In the genomic region with DNA sequence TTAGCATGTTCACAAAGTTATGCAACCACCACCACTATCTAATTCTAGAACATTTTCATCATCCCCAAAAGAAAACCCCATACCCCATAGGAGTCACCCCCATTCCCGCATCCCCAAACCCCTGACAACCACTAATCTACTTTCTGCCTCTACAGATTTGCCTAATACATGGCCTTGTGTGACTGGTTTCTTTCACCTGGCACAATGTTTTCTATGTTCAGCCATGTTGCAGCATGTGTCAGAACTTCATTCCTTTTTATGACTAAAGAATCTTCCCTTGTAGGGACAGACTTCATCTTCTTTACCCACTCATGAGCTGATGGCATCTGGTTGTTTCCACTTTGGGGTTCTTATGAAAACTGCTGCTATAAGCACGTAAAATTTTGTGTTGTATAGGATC, we compare ENCODE assay signal across 11 cellular contexts. TPM values are rescaled to one million over a fixed set of nuclear protein-coding genes. Genes with fewer than 3 reads are reported as not detected.
A peak's percentile ranks its signal among the peaks of the same experiment; 100 is the strongest.
DNase-seq lines count a peak whose midpoint lies in the region; ATAC-seq, FAIRE-seq and TF ChIP-seq lines count a peak whose summit lies in the region.
"Had no signal": no experiment of that assay in that cellular context is flagged by ENCODE, and none has a peak within 500 bp of the region (broad histone marks: within the 10 kb centered on the region; RNA-seq: fewer than 3 reads in every experiment).

No MANE protein-coding gene starts in this region.

- BruUV-seq in K562 (replicated peaks; lab: Mats Ljungman, UMichigan): no TSS peak

- H3K4me2 ChIP-seq in BLaER1: peak overlapping the region; percentile 88
- H3K4me2 ChIP-seq in GM23248 (ENCODE audit: unreplicated experiment): peak overlapping the region; percentile 72
- no peak overlapping the region for H3K4me2 ChIP-seq in K562 (ENCODE audit: insufficient read depth, low read length)

- no peak for TF ChIP-seq EP300 in K562 (IDR thresholded peaks at IDR 0.05; ENCODE audit: low read length)

- H3K27ac ChIP-seq in BLaER1 (peak overlapping the region; percentile 72), GM23248 (peak overlapping the region; percentile 78), K562 (ENCODE audit: extremely low read depth, low read depth, low read length) (no peak overlapping the region)

- no peak for FAIRE-seq in K562 (lab: Jason Lieb, UNC)
- FAIRE-seq: D721Med had no signal

- H3K4me3 ChIP-seq in BLaER1 (peak overlapping the region; percentile 51; the same call in 1 of the 2 replicates), GM23248 (peak overlapping the region; percentile 32), K562 (no peak overlapping the region)
- H3K4me3 ChIP-seq: PC-9 had no signal

- H3K27me3 Mint-ChIP-seq in natural killer cell treated with Interleukin-12 subunit alpha and Interleukin-12 subunit beta and Interleukin-15 and Interleukin-18, amount 100 ng/mL, for 72 hours: no peaks in the 10 kb centered on the region

- H3K4me3 Mint-ChIP-seq in natural killer cell treated with Interleukin-12 subunit alpha and Interleukin-12 subunit beta and Interleukin-15 and Interleukin-18, amount 100 ng/mL, for 72 hours: peak overlapping the region; percentile 79

- intact Hi-C loops in K562 (cut with micrococcal nuclease): loop anchor here (5.0 kb wide), 1 partner anchor 35 kb away; the partner anchor contains the start of gene CYTH1

- H3K27me3 ChIP-seq in BLaER1 (no peaks in the 10 kb centered on the region), GM23248 (replicated peaks; ENCODE audit: insufficient read depth) (no peaks in the 10 kb centered on the region), K562 (ENCODE audit: control insufficient read depth in 2 of 2, insufficient read depth in 2 of 2, low read length in 2 of 2) (no peaks in the 10 kb centered on the region)

- H3K4me1 ChIP-seq in BLaER1: peaks cover 99% of the 10 kb centered on the region
- H3K4me1 ChIP-seq in GM23248 (ENCODE audit: insufficient read depth): peaks cover 29% of the 10 kb centered on the region
- peaks cover 13 to 29% of the 10 kb centered on the region in 2 experiments for H3K4me1 ChIP-seq in K562 (replicated peaks in 1 of 2; ENCODE audit: control insufficient read depth in 2 of 2, insufficient read depth in 2 of 2, low read length in 2 of 2)

- H3K9ac ChIP-seq in BLaER1: no peak overlapping the region; the same call in 1 of the 2 replicates
- peak overlapping the region; percentile 71 for H3K9ac ChIP-seq in GM23248
- no peak overlapping the region for H3K9ac ChIP-seq in K562 (ENCODE audit: insufficient read depth in 1 of 2, low read depth in 2 of 2, low read length in 2 of 2)

- H3K79me2 ChIP-seq in GM23248 (ENCODE audit: insufficient read depth) (peaks cover 95% of the 10 kb centered on the region), K562 (ENCODE audit: control insufficient read depth, insufficient read depth, low read length) (peaks cover 45% of the 10 kb centered on the region)

- H3K9me1 ChIP-seq in K562 (ENCODE audit: control insufficient read depth, insufficient read depth, low read length): no peaks in the 10 kb centered on the region

- H3K4me1 Mint-ChIP-seq in natural killer cell treated with Interleukin-12 subunit alpha and Interleukin-12 subunit beta and Interleukin-15 and Interleukin-18, amount 100 ng/mL, for 72 hours (ENCODE audit: low read depth in 2 of 2): peaks cover 74 to 87% of the 10 kb centered on the region in 2 donors

- DNase-seq in GM23248 (peak; percentile 76), K562 (ENCODE audit: extremely low read depth in 1 of 4, low spot score in 3 of 4) (no peak), ureter (ENCODE audit: low spot score) (no peak)
- DNase-seq in natural killer cell treated with Interleukin-12 subunit alpha and Interleukin-12 subunit beta and Interleukin-15 and Interleukin-18, amount 100 ng/mL, for 72 hours (ENCODE audit: low spot score): peak; percentile 35
- DNase-seq: nucleus accumbens, PC-9 had no signal

- H3K36me3 Mint-ChIP-seq in natural killer cell treated with Interleukin-12 subunit alpha and Interleukin-12 subunit beta and Interleukin-15 and Interleukin-18, amount 100 ng/mL, for 72 hours: no peaks in the 10 kb centered on the region

- no peak for TF ChIP-seq CTCF in K562 (IDR thresholded peaks at IDR 0.05 in 2 of 3, conservative IDR thresholded peaks at IDR 0.05 in 1 of 3; ENCODE audit: insufficient read depth in 2 of 3, low read depth in 1 of 3, low read length in 3 of 3)

- ATAC-seq in K562 (no peak), GM18873 (IDR thresholded peaks at IDR 0.05; ENCODE audit: low FRiP score, unreplicated experiment) (no peak), GM18909 (IDR thresholded peaks at IDR 0.05; ENCODE audit: poor library complexity, unreplicated experiment) (no peak), HG03139 (IDR thresholded peaks at IDR 0.05; ENCODE audit: unreplicated experiment) (no peak)
- ATAC-seq in natural killer cell treated with Interleukin-12 subunit alpha and Interleukin-12 subunit beta and Interleukin-15 and Interleukin-18, amount 100 ng/mL, for 72 hours: peak in 1 of 2 donors; percentile 11

- peaks cover 26% of the 10 kb centered on the region for H3F3A ChIP-seq in GM23248 (ENCODE audit: insufficient read depth)

- no peaks in the 10 kb centered on the region for H4K20me1 ChIP-seq in BLaER1
- no peaks in the 10 kb centered on the region for H4K20me1 ChIP-seq in GM23248 (ENCODE audit: insufficient read depth)
- H4K20me1 ChIP-seq in K562 (replicated peaks; ENCODE audit: control insufficient read depth, insufficient read depth, low read length): peaks cover 5% of the 10 kb centered on the region

- H3K36me3 ChIP-seq in BLaER1: no peaks in the 10 kb centered on the region
- H3K36me3 ChIP-seq in GM23248 (ENCODE audit: low read depth): no peaks in the 10 kb centered on the region
- no peaks in the 10 kb centered on the region for H3K36me3 ChIP-seq in K562 (ENCODE audit: control insufficient read depth, insufficient read depth, low read length)

- TF ChIP-seq RAD21 in K562 (CRISPR knock-in tag; conservative IDR thresholded peaks at IDR 0.05 in 1 of 2, IDR thresholded peaks at IDR 0.05 in 1 of 2): no peak

- H3K9me2 ChIP-seq in GM23248 (ENCODE audit: insufficient read depth): no peaks in the 10 kb centered on the region

- H3K27ac Mint-ChIP-seq in natural killer cell treated with Interleukin-12 subunit alpha and Interleukin-12 subunit beta and Interleukin-15 and Interleukin-18, amount 100 ng/mL, for 72 hours: peak overlapping the region; percentile 89 to 96

- H3K9me3 ChIP-seq in BLaER1: no peaks in the 10 kb centered on the region
- H3K9me3 ChIP-seq in GM23248 (ENCODE audit: low read depth): no peaks in the 10 kb centered on the region
- no peaks in the 10 kb centered on the region for H3K9me3 ChIP-seq in K562 (replicated peaks; ENCODE audit: control insufficient read depth, insufficient read depth, low read depth, low read length)

- H2AFZ ChIP-seq in GM23248: no peak overlapping the region
- no peak overlapping the region for H2AFZ ChIP-seq in K562 (ENCODE audit: low read depth, low read length)
- H2AFZ ChIP-seq: PC-9 had no signal

- H3K9me3 Mint-ChIP-seq in natural killer cell treated with Interleukin-12 subunit alpha and Interleukin-12 subunit beta and Interleukin-15 and Interleukin-18, amount 100 ng/mL, for 72 hours: no peaks in the 10 kb centered on the region

- TF ChIP-seq POLR2A in K562 (conservative IDR thresholded peaks at IDR 0.05): no peak

- 94 to 99% methylated on average over 2 of the region's 2 CpGs for WGBS in GM23248 (ENCODE audit: low coverage in 1 of 2, low lambda C conversion rate in 2 of 2, missing lambda C conversion rate in 2 of 2), 2 experiments
- WGBS in K562 (ENCODE audit: insufficient coverage, low coverage, missing lambda C conversion rate): 69% methylated on average over 2 of the region's 2 CpGs

- POLR2A ChIA-PET in K562 (lab: Yijun Ruan, JAX): no interaction called here

- CTCF ChIA-PET in K562 (lab: Yijun Ruan, JAX; ENCODE audit: low intra/inter-chr PET ratio): no interaction called here

- in situ Hi-C loops in GM23248 (cut with MboI) (no loop called here), K562 (cut with MboI) (no loop called here)

TF ChIP-seq in K562, 482 proteins besides CTCF, POLR2A, EP300 and RAD21:
- TF ChIP-seq ZNF263 (CRISPR knock-in tag; IDR thresholded peaks at IDR 0.05; ENCODE audit: borderline replicate concordance) (no peak), CEBPG (CRISPR knock-in tag; IDR thresholded peaks at IDR 0.05) (no peak), CEBPG (tag; conservative IDR thresholded peaks at IDR 0.05 in 1 of 2, IDR thresholded peaks at IDR 0.05 in 1 of 2) (peak; percentile 29 to 35; a peak in 1 of 4 replicates)

RNA-seq across cellular contexts. Expression of gene CYTH1, which starts 34.6 kb away (rescaled TPM):
- total RNA-seq in GM23248 (2014; rRNA removed; shearing (Covaris generic)): 10.4 and 16.8 TPM in 2 replicates
- polyA plus RNA-seq in GM23248 (2016; fragmentation: Nextera tagmentation; extraction: Ambion mirVana) (11.7 TPM in 2 replicates), K562 (2011; rRNA removed) (16.1 and 16.5 TPM in 2 replicates), K562 (2014; fragmentation: Illumina TruSeq; extraction: Trizol) (20.5 and 24.1 TPM in 2 replicates), K562 (2014; fragmentation: Nextera tagmentation; extraction: Ambion mirVana) (under 1 TPM; 0.52 to 0.70 TPM), K562 (2014; rRNA removed) (25.1 and 25.4 TPM in 2 replicates)
- total RNA-seq in K562 (2011; cell fraction: chromatin; rRNA removed; ENCODE audit: low replicate concordance): 59.2 and 70.8 TPM in 2 replicates
- 27.7 and 37.1 TPM in 2 replicates for total RNA-seq in K562 (2011; cell fraction: nucleolus; rRNA removed)
- total RNA-seq in K562 (2011; cell fraction: nucleoplasm; rRNA removed): 34.9 and 43.7 TPM in 2 replicates
- total RNA-seq in K562 (2014; rRNA removed) (15.0 and 15.1 TPM in 2 replicates), K562 (2014; rRNA removed; fragmentation: Illumina TruSeq; extraction: Trizol) (16.8 and 18.3 TPM in 2 replicates), K562 (2015; rRNA removed; fragmentation: Illumina TruSeq; extraction: Trizol) (19.6 and 21.2 TPM in 2 replicates), K562 (2021) (24.4 and 27.7 TPM in 2 replicates), ureter (55.6 TPM)
- polyA plus RNA-seq in K562 (2011; cell fraction: cytosol; rRNA removed): 14.2 and 14.9 TPM in 2 replicates
- polyA plus RNA-seq in K562 (2011; cell fraction: nucleus; rRNA removed): 71.2 and 83.3 TPM in 2 replicates
- polyA plus RNA-seq in K562 (2012): 17.4 and 27.1 TPM in 2 replicates
- polyA minus RNA-seq in K562 (2011; rRNA and poly(A)+ RNA removed): 12.2 and 12.3 TPM in 2 replicates
- polyA minus RNA-seq in K562 (2011; cell fraction: cytosol; rRNA and poly(A)+ RNA removed): 6.5 and 8.0 TPM in 2 replicates
- 12.8 and 20.0 TPM in 2 replicates for polyA minus RNA-seq in K562 (2011; cell fraction: nucleus; rRNA and poly(A)+ RNA removed)
- total RNA-seq in natural killer cell treated with Interleukin-12 subunit alpha and Interleukin-12 subunit beta and Interleukin-15 and Interleukin-18, amount 100 ng/mL, for 72 hours: 100 to 1,000 TPM; 111 to 149 TPM

Comparison
In these comparisons a context has a peak if more than half of its experiments do, and no peak if none do; other contexts are left out.
1. DNase-seq: peak in GM23248 (single experiment) and natural killer cell treated with Interleukin-12 subunit alpha and Interleukin-12 subunit beta and Interleukin-15 and Interleukin-18, amount 100 ng/mL, for 72 hours (single experiment); none in K562 (0 of 4) and ureter (single experiment).